In the genomic region with DNA sequence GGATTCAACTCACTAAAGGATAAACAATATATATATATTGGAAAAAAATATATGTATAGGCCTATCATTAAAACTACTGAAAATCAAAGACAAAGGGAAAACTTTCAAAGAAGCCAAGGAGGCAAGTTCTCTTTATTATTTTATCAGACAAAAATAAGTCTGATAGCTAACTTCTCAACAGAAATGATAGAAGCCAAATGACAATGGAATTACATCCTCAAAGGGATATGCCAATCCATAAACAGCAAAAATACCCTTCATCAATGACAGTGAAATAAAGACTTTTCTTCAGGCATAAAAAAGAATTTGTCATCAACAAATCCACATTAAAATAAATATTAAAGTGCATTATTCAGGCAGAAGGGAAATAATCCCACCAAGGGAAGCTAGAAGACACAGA, we compare ENCODE assay signal across 34 cellular contexts.
"Had no signal": no experiment of that assay in that cellular context is flagged by ENCODE, and none has a peak within 500 bp of the region (broad histone marks: within the 10 kb centered on the region; RNA-seq: fewer than 3 reads in every experiment).

No MANE protein-coding gene starts in this region.

- H3K9me3 ChIP-seq: MG63 had no signal

- DNase-seq: Karpas-422, Kasumi-1, MG63, MM.1S, MV-4-11, NCI-H1048, NCI-H1092, NCI-H1092 treated with DMSO at 0.1 percent for 48 hours, NCI-H1105, NCI-H1105 treated with DMSO at 0.1 percent for 48 hours, NCI-H1417, NCI-H1417 treated with DMSO at 0.1 percent for 48 hours, NCI-H1436, NCI-H1436 treated with DMSO at 0.1 percent for 48 hours, NCI-H146, NCI-H1694, NCI-H1694 treated with DMSO at 0.1 percent for 48 hours, NCI-H187, NCI-H187 treated with DMSO at 0.1 percent for 48 hours, NCI-H1930, NCI-H2029, NCI-H2029 treated with DMSO at 0.1 percent for 48 hours, NCI-H2081, NCI-H2081 treated with DMSO at 0.1 percent for 48 hours, NCI-H2107, NCI-H2171, NCI-H2171 treated with DMSO at 0.1 percent for 48 hours, NCI-H2227 treated with DMSO at 0.1 percent for 48 hours, NCI-H226, NCI-H345, NCI-H446, NCI-H446 treated with DMSO at 0.1 percent for 48 hours, NCI-H510A, NCI-H510A treated with DMSO at 0.1 percent for 48 hours had no signal

- H3K36me3 ChIP-seq: MG63 had no signal

- H3K27me3 ChIP-seq: MG63 had no signal

- H3K4me3 ChIP-seq: MG63 had no signal
